In the genomic region with DNA sequence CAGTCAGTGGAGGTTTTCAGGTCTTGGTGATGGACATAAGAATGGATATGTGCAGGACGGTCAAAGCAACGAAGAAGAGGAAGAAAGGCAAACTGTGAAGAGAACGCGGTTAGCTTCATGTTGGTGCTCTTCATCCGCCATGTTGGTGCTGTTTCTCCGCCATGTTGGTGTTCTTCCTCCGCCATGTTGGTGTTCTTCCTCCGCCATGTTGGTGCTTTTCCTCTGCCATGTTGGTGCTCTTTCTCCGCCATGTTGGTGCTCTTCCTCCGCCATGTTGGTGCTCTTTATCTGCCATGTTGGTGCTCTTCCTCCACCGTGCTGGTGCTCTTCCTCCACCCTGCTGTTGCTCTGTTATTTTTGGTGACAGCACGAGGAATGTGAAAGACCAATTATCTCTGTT, we compare ENCODE assay signal across 2 cellular contexts.
TF ChIP-seq lines count a peak whose summit lies in the region.

No MANE protein-coding gene starts in this region.

TF ChIP-seq in H1, 55 proteins besides CTCF, POLR2A, EP300 and RAD21:
- TF ChIP-seq, protein P1, sequence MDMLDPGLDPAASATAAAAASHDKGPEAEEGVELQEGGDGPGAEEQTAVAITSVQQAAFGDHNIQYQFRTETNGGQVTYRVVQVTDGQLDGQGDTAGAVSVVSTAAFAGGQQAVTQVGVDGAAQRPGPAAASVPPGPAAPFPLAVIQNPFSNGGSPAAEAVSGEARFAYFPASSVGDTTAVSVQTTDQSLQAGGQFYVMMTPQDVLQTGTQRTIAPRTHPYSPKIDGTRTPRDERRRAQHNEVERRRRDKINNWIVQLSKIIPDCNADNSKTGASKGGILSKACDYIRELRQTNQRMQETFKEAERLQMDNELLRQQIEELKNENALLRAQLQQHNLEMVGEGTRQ (IDR thresholded peaks at IDR 0.05; ENCODE audit: low read length), result no peak
- TF ChIP-seq TBP (IDR thresholded peaks at IDR 0.05; ENCODE audit: low read depth, low read length) (no peak), CBX8 (IDR thresholded peaks at IDR 0.05; ENCODE audit: borderline replicate concordance, low read depth, low read length) (no peak), YY1 (IDR thresholded peaks at IDR 0.05; ENCODE audit: low read depth, low read length) (peak; percentile 93)

TF ChIP-seq in endothelial cell of umbilical vein, 7 proteins besides CTCF, POLR2A, EP300 and RAD21:
- no peak for TF ChIP-seq EZH2 (IDR thresholded peaks at IDR 0.05; ENCODE audit: borderline replicate concordance, low read depth, low read length, severe bottlenecking)
- TF ChIP-seq POLR2AphosphoS5 (IDR thresholded peaks at IDR 0.05; ENCODE audit: insufficient read depth, low read depth, low read length), result no peak
- no peak for TF ChIP-seq JUN (IDR thresholded peaks at IDR 0.05; ENCODE audit: borderline replicate concordance, insufficient read depth, insufficient read length, low read depth)
- TF ChIP-seq, protein P2, sequence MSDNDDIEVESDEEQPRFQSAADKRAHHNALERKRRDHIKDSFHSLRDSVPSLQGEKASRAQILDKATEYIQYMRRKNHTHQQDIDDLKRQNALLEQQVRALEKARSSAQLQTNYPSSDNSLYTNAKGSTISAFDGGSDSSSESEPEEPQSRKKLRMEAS (IDR thresholded peaks at IDR 0.05; ENCODE audit: insufficient read depth, insufficient read length), result no peak
- TF ChIP-seq MYC (IDR thresholded peaks at IDR 0.05; ENCODE audit: low read depth, low read length), result no peak
- TF ChIP-seq FOS (IDR thresholded peaks at IDR 0.05; ENCODE audit: borderline replicate concordance, insufficient read depth, low read length), result no peak
- TF ChIP-seq GATA2 (IDR thresholded peaks at IDR 0.05; ENCODE audit: insufficient read depth, insufficient read length, low read depth, low read length), result no peak
